Comparison of ENCODE assay signal across 10 cellular contexts in genomic region chr7:36686499-36686898, GRCh38.
DNase-seq lines count a peak whose midpoint lies in the region; ATAC-seq lines count a peak whose summit lies in the region.
"Had no signal": no experiment of that assay in that cellular context is flagged by ENCODE, and none has a peak within 500 bp of the region (broad histone marks: within the 10 kb centered on the region; RNA-seq: fewer than 3 reads in every experiment).

No MANE protein-coding gene starts in this region.

- peaks cover 10% of the 10 kb centered on the region for H3K36me3 Mint-ChIP-seq in activated naive CD8-positive, alpha-beta T cell treated with anti-CD3 and anti-CD28 coated beads, Interleukin-2, amount 50 U/mL, for 24 hours (ENCODE audit: low read depth)
- H3K36me3 Mint-ChIP-seq: stimulated activated memory B cell treated with anti-CD40 and anti-IgM and Interleukin-4, amounts not matched to agents 10 μg/mL and 1 μg/mL and 100 μg/mL, for 72 hours had no signal

- H3K4me1 Mint-ChIP-seq in activated naive CD8-positive, alpha-beta T cell treated with anti-CD3 and anti-CD28 coated beads, Interleukin-2, amount 50 U/mL, for 24 hours, result peaks cover 91% of the 10 kb centered on the region

- peak overlapping the region; percentile 87 for H3K27ac Mint-ChIP-seq in activated naive CD8-positive, alpha-beta T cell treated with anti-CD3 and anti-CD28 coated beads, Interleukin-2, amount 50 U/mL, for 24 hours
- H3K27ac Mint-ChIP-seq: stimulated activated memory B cell treated with anti-CD40 and anti-IgM and Interleukin-4, amounts not matched to agents 10 μg/mL and 1 μg/mL and 100 μg/mL, for 72 hours had no signal

- no peaks in the 10 kb centered on the region for H3K27me3 Mint-ChIP-seq in activated naive CD8-positive, alpha-beta T cell treated with anti-CD3 and anti-CD28 coated beads, Interleukin-2, amount 50 U/mL, for 24 hours
- H3K27me3 Mint-ChIP-seq: stimulated activated memory B cell treated with anti-CD40 and anti-IgM and Interleukin-4, amounts not matched to agents 10 μg/mL and 1 μg/mL and 100 μg/mL, for 72 hours had no signal

- H3K9me3 Mint-ChIP-seq in activated naive CD8-positive, alpha-beta T cell treated with anti-CD3 and anti-CD28 coated beads, Interleukin-2, amount 50 U/mL, for 24 hours, result no peaks in the 10 kb centered on the region
- H3K9me3 Mint-ChIP-seq: stimulated activated memory B cell treated with anti-CD40 and anti-IgM and Interleukin-4, amounts not matched to agents 10 μg/mL and 1 μg/mL and 100 μg/mL, for 72 hours had no signal

- no peak overlapping the region for H3K4me3 ChIP-seq in skeletal muscle cell (ENCODE audit: low read depth, low read length)

- ATAC-seq in activated naive CD8-positive, alpha-beta T cell treated with anti-CD3 and anti-CD28 coated beads, Interleukin-2, amount 50 U/mL, for 24 hours, result peak; percentile 92
- ATAC-seq in HG03135 (IDR thresholded peaks at IDR 0.05; ENCODE audit: unreplicated experiment) (no peak), GM18868 (IDR thresholded peaks at IDR 0.05; ENCODE audit: unreplicated experiment) (no peak)
- ATAC-seq: stimulated activated memory B cell treated with anti-CD40 and anti-IgM and Interleukin-4, amounts not matched to agents 10 μg/mL and 1 μg/mL and 100 μg/mL, for 72 hours had no signal

- DNase-seq in DMS53 (lab: John Stamatoyannopoulos, UW) (peak; percentile 63), SW480 (ENCODE audit: low spot score) (peak; percentile 43), skeletal muscle cell (ENCODE audit: low read depth) (peak; percentile 23), 8988T (no peak), kidney glomerular epithelial cell (lab: John Stamatoyannopoulos, UW) (no peak)
- peak; percentile 62 for DNase-seq in activated naive CD8-positive, alpha-beta T cell treated with anti-CD3 and anti-CD28 coated beads, Interleukin-2, amount 50 U/mL, for 24 hours
- DNase-seq: SW 1271 had no signal

- peak overlapping the region; percentile 13 for H3K4me3 Mint-ChIP-seq in activated naive CD8-positive, alpha-beta T cell treated with anti-CD3 and anti-CD28 coated beads, Interleukin-2, amount 50 U/mL, for 24 hours
- H3K4me3 Mint-ChIP-seq: stimulated activated memory B cell treated with anti-CD40 and anti-IgM and Interleukin-4, amounts not matched to agents 10 μg/mL and 1 μg/mL and 100 μg/mL, for 72 hours had no signal

Comparison
In these comparisons a context has a peak if more than half of its experiments do, and no peak if none do; other contexts are left out.
1. DNase-seq: peak in DMS53 (single experiment), SW480 (single experiment), activated naive CD8-positive, alpha-beta T cell treated with anti-CD3 and anti-CD28 coated beads, Interleukin-2, amount 50 U/mL, for 24 hours (single experiment) and skeletal muscle cell (single experiment); none in 8988T (single experiment) and kidney glomerular epithelial cell (single experiment).